24 cellular contexts compared by ENCODE assay signal in genomic region chr17:64212122-64212521, GRCh38.
DNase-seq lines count a peak whose midpoint lies in the region; ATAC-seq and TF ChIP-seq lines count a peak whose summit lies in the region.
"Had no signal": no experiment of that assay in that cellular context is flagged by ENCODE, and none has a peak within 500 bp of the region (broad histone marks: within the 10 kb centered on the region; RNA-seq: fewer than 3 reads in every experiment).

No MANE protein-coding gene starts in this region.

- peak overlapping the region; percentile 48 to 77 (median 58) for H3K27ac Mint-ChIP-seq in nephron
- H3K27ac Mint-ChIP-seq: CD8-positive, alpha-beta memory T cell had no signal

- H3K36me3 Mint-ChIP-seq in nephron (ENCODE audit: low read depth), result peaks cover 23% of the 10 kb centered on the region

- ATAC-seq in GM21390 (IDR thresholded peaks at IDR 0.05; ENCODE audit: unreplicated experiment), result no peak
- ATAC-seq: esophagus mucosa; HCT116; naive thymus-derived CD8-positive, alpha-beta T cell had no signal

- H3K4me3 Mint-ChIP-seq in nephron, result no peak overlapping the region
- H3K4me3 Mint-ChIP-seq: CD8-positive, alpha-beta memory T cell; naive thymus-derived CD8-positive, alpha-beta T cell had no signal

- H3K27ac ChIP-seq in HEK293 (ENCODE audit: extremely low read depth, low read depth, low read length), result no peak overlapping the region
- H3K27ac ChIP-seq: cardiac muscle cell, KMS-11, prostate gland had no signal

- H3K4me3 ChIP-seq in AG04449 (ENCODE audit: low read depth, low read length) (no peak overlapping the region), HEK293 (ENCODE audit: low read depth, low read length) (no peak overlapping the region)
- H3K4me3 ChIP-seq: cardiac muscle cell, lung, prostate gland, tibial nerve had no signal

- TF ChIP-seq CTCF in AG04449 (IDR thresholded peaks at IDR 0.05; ENCODE audit: insufficient read depth, low read length, missing control alignments) (no peak), HEK293 (tag by site-specific recombination; IDR thresholded peaks at IDR 0.05) (no peak), nephron (IDR thresholded peaks at IDR 0.05; ENCODE audit: unreplicated experiment in 3 of 3) (no peak)

- DNase-seq in AG04449 (ENCODE audit: low read depth, low spot score) (peak; percentile 57), dedifferentiated amniotic fluid mesenchymal stem cell (ENCODE audit: extremely low spot score) (peak; percentile 41), HCEC 1CT (no peak), superior temporal gyrus (ENCODE audit: extremely low spot score) (no peak)
- no peak for DNase-seq in stimulated activated naive CD4-positive, alpha-beta T cell (lab: John Stamatoyannopoulos, UW)
- DNase-seq: activated CD4-positive, alpha-beta T cell treated with anti-CD3 and anti-CD28 coated beads, Interleukin-2, amount 50 U/mL, for 48 hours; activated naive CD4-positive, alpha-beta T cell treated with anti-CD3 and anti-CD28 coated beads, Interleukin-2, amount 50 U/mL, for 16 hours; CD8-positive, alpha-beta memory T cell; hippocampal formation; naive thymus-derived CD8-positive, alpha-beta T cell; NCI-H1092 treated with DMSO at 0.1 percent for 48 hours; NCI-H2107; NCI-H524 treated with DMSO at 0.1 percent for 48 hours; stimulated activated CD4-positive, alpha-beta T cell treated with anti-CD3 and anti-CD28 coated beads, Interleukin-12 subunit alpha, Interleukin-12 subunit beta, amount 100 ng/mL, for 4 hours had no signal

- no peaks in the 10 kb centered on the region for H3K27me3 Mint-ChIP-seq in nephron (ENCODE audit: low read depth)
- H3K27me3 Mint-ChIP-seq: naive thymus-derived CD8-positive, alpha-beta T cell had no signal

- H3K36me3 ChIP-seq in HEK293 (ENCODE audit: control insufficient read depth in 2 of 2, insufficient read depth in 1 of 2, low read length in 2 of 2), result peaks cover 0 to 17% of the 10 kb centered on the region in 2 experiments; a peak in 1 of 3 replicates
- H3K36me3 ChIP-seq: cardiac muscle cell, prostate gland had no signal

- no peaks in the 10 kb centered on the region for H3K9me3 ChIP-seq in HEK293 (ENCODE audit: control insufficient read depth, insufficient read depth, low read depth, low read length)
- H3K9me3 ChIP-seq: prostate gland, tibial nerve had no signal

- H3K4me1 Mint-ChIP-seq in nephron, result peaks cover 53% of the 10 kb centered on the region

- POLR2A ChIA-PET in AG04449 (lab: Yijun Ruan, JAX), result interaction anchor here (0.9 to 1.3 kb wide), 4 partner anchors 9 to 66 kb away, joined by 3 to 5 read pairs (median 4); no protein-coding TSS in a partner anchor
- POLR2A ChIA-PET in HEK293 (lab: Yijun Ruan, JAX), result no interaction called here

- peaks cover 22% of the 10 kb centered on the region for H3K4me1 ChIP-seq in HEK293 (ENCODE audit: control insufficient read depth, insufficient read depth, low read length)

- CTCF ChIA-PET in AG04449 (lab: Yijun Ruan, JAX), result interaction anchor here (1.0 to 1.7 kb wide), 2 partner anchors 16 to 20 kb away, joined by 3 to 5 read pairs; no protein-coding TSS in a partner anchor
- CTCF ChIA-PET in HEK293 (lab: Yijun Ruan, JAX), result no interaction called here

- H3K9me3 Mint-ChIP-seq in nephron, result no peaks in the 10 kb centered on the region
- H3K9me3 Mint-ChIP-seq: CD8-positive, alpha-beta memory T cell; naive thymus-derived CD8-positive, alpha-beta T cell had no signal

TF ChIP-seq in HEK293, 187 proteins besides CTCF, POLR2A, EP300 and RAD21:
- peak; percentile 42; the same call in 1 of the 2 replicates for TF ChIP-seq ZIC2 (tag by site-specific recombination; IDR thresholded peaks at IDR 0.05)
- no peak for TF ChIP-seq SALL2 (tag by site-specific recombination; IDR thresholded peaks at IDR 0.05; ENCODE audit: borderline replicate concordance)

Comparison
In these comparisons a context has a peak if more than half of its experiments do, and no peak if none do; other contexts are left out.
1. DNase-seq: peak in AG04449 (single experiment) and dedifferentiated amniotic fluid mesenchymal stem cell (single experiment); none in HCEC 1CT (single experiment), superior temporal gyrus (single experiment) and stimulated activated naive CD4-positive, alpha-beta T cell (0 of 6).